ENCODE assay signal across 8 cellular contexts in genomic region chr16:85369741-85370528, GRCh38.
DNase-seq lines count a peak whose midpoint lies in the region; ATAC-seq and TF ChIP-seq lines count a peak whose summit lies in the region.

No MANE protein-coding gene starts in this region.

- H3K9me2 ChIP-seq in Loucy (replicated peaks; ENCODE audit: low read depth, low read length) (no peaks in the 10 kb centered on the region), neural cell (ENCODE audit: insufficient read depth, low read length) (no peaks in the 10 kb centered on the region)

- TF ChIP-seq POLR2A in upper lobe of left lung (IDR thresholded peaks at IDR 0.05): no peak

- H3K4me1 ChIP-seq in Loucy (ENCODE audit: insufficient read depth, low read length, poor library complexity, severe bottlenecking): peaks cover 23% of the 10 kb centered on the region
- peaks cover 20 to 48% (median 27%) of the 10 kb centered on the region in 4 donors for H3K4me1 ChIP-seq in upper lobe of left lung

- H3K9ac ChIP-seq in Loucy (ENCODE audit: low read depth, low read length, poor library complexity, severe bottlenecking) (no peak overlapping the region), neural cell (ENCODE audit: low read length) (no peak overlapping the region)

- no peaks in the 10 kb centered on the region for H3K27me3 ChIP-seq in Loucy (ENCODE audit: insufficient read depth, low read length, poor library complexity, severe bottlenecking)
- no peaks in the 10 kb centered on the region for H3K27me3 ChIP-seq in neural cell (ENCODE audit: insufficient read depth, low read depth, low read length)
- no peaks in the 10 kb centered on the region for H3K27me3 ChIP-seq in upper lobe of left lung

- 64 to 68% methylated on average over 9 to 10 of the region's 20 CpGs for WGBS in upper lobe of left lung, 2 donors

- H3K79me2 ChIP-seq in Loucy (ENCODE audit: insufficient read depth, low read length) (no peaks in the 10 kb centered on the region), neural cell (replicated peaks; ENCODE audit: insufficient read depth, low read length) (no peaks in the 10 kb centered on the region)

- TF ChIP-seq EP300 in neural cell (conservative IDR thresholded peaks at IDR 0.05; ENCODE audit: poor library complexity, severe bottlenecking) (no peak), upper lobe of left lung (IDR thresholded peaks at IDR 0.05) (no peak)

- H3K4me2 ChIP-seq in Loucy (ENCODE audit: low read depth, low read length, poor library complexity, severe bottlenecking): no peak overlapping the region
- H3K4me2 ChIP-seq in neural cell (ENCODE audit: low read length): no peak overlapping the region

- peak; percentile 51 to 54 for ATAC-seq in upper lobe of left lung (ENCODE audit: low FRiP score in 2 of 2)
- ATAC-seq in HG03039 (IDR thresholded peaks at IDR 0.05; ENCODE audit: unreplicated experiment): no peak
- ATAC-seq in HG03097 (IDR thresholded peaks at IDR 0.05; ENCODE audit: low FRiP score, unreplicated experiment): no peak

- no peaks in the 10 kb centered on the region for H3F3A ChIP-seq in Loucy (ENCODE audit: low read depth)
- H3F3A ChIP-seq in neural cell (ENCODE audit: insufficient read depth, low read length, poor library complexity, severe bottlenecking): no peaks in the 10 kb centered on the region

- no peaks in the 10 kb centered on the region for H3K9me3 ChIP-seq in Loucy (ENCODE audit: insufficient read depth, low read depth, low read length)
- no peaks in the 10 kb centered on the region for H3K9me3 ChIP-seq in neural cell (ENCODE audit: low read length)
- no peaks in the 10 kb centered on the region for H3K9me3 ChIP-seq in upper lobe of left lung

- H3K36me3 ChIP-seq in Loucy (ENCODE audit: insufficient read depth, low read length) (no peaks in the 10 kb centered on the region), neural cell (ENCODE audit: insufficient read depth, low read length) (no peaks in the 10 kb centered on the region), upper lobe of left lung (no peaks in the 10 kb centered on the region)

- H2AFZ ChIP-seq in Loucy (ENCODE audit: low read length) (no peak overlapping the region), neural cell (ENCODE audit: low read depth, low read length) (no peak overlapping the region)

- TF ChIP-seq CTCF in Loucy (conservative IDR thresholded peaks at IDR 0.05; ENCODE audit: low read length): peak; percentile 87
- peak; percentile 80 for TF ChIP-seq CTCF in epithelial cell of proximal tubule (conservative IDR thresholded peaks at IDR 0.05; ENCODE audit: low read depth, low read length)
- peak; percentile 73 for TF ChIP-seq CTCF in neural cell (IDR thresholded peaks at IDR 0.05; ENCODE audit: poor library complexity, severe bottlenecking)
- peak; percentile 50 to 83 (median 82) for TF ChIP-seq CTCF in upper lobe of left lung (IDR thresholded peaks at IDR 0.05)

- H3K4me3 ChIP-seq in Loucy (ENCODE audit: low read length, poor library complexity, severe bottlenecking) (no peak overlapping the region), epithelial cell of proximal tubule (ENCODE audit: low read depth, low read length) (no peak overlapping the region), neural cell (ENCODE audit: low read length) (no peak overlapping the region), upper lobe of left lung (no peak overlapping the region)

- peak; percentile 50 for DNase-seq in EL
- peak in 2 of 3 experiments; percentile 40 to 45 for DNase-seq in activated CD8-positive, alpha-beta memory T cell treated with anti-CD3 and anti-CD28 coated beads for 48 hours (ENCODE audit: low read depth in 2 of 3, low spot score in 2 of 3)
- DNase-seq in epithelial cell of proximal tubule (ENCODE audit: low read depth): no peak
- peak; percentile 51 to 73 for DNase-seq in upper lobe of left lung

- TF ChIP-seq RAD21 in neural cell (conservative IDR thresholded peaks at IDR 0.05): peak; percentile 68

- H3K27ac ChIP-seq in neural cell (ENCODE audit: low read length) (no peak overlapping the region), upper lobe of left lung (peak overlapping the region; percentile 39 to 79 (median 57))

- no peaks in the 10 kb centered on the region for H4K20me1 ChIP-seq in Loucy (ENCODE audit: insufficient read depth, low read length, poor library complexity, severe bottlenecking)
- H4K20me1 ChIP-seq in neural cell (ENCODE audit: insufficient read depth): no peaks in the 10 kb centered on the region

TF ChIP-seq in neural cell, 6 proteins besides CTCF, POLR2A, EP300 and RAD21:
- TF ChIP-seq SMC3 (conservative IDR thresholded peaks at IDR 0.05; ENCODE audit: poor library complexity) (peak; percentile 80), EZH2 (IDR thresholded peaks at IDR 0.05; ENCODE audit: borderline replicate concordance, insufficient read depth, low read length, poor library complexity, severe bottlenecking) (no peak), TAF1 (IDR thresholded peaks at IDR 0.05; ENCODE audit: low read depth) (no peak), POLR2AphosphoS5 (IDR thresholded peaks at IDR 0.05) (no peak), MXI1 (conservative IDR thresholded peaks at IDR 0.05; ENCODE audit: poor library complexity, severe bottlenecking) (no peak)

Comparison
In these comparisons a context has a peak if more than half of its experiments do, and no peak if none do; other contexts are left out.
1. ATAC-seq: peak in upper lobe of left lung (2 of 2); none in HG03039 (single experiment) and HG03097 (single experiment).
2. Peak in every context shown above with its lines, with median percentiles within 50 percentile points of each other: CTCF ChIP-seq.